ENCODE assay signal across 14 cellular contexts in genomic region chr12:112340983-112341840, GRCh38. TPM values are rescaled to one million over a fixed set of nuclear protein-coding genes. Genes with fewer than 3 reads are reported as not detected.
DNase-seq lines count a peak whose midpoint lies in the region; ATAC-seq and TF ChIP-seq lines count a peak whose summit lies in the region.
"Had no signal": no experiment of that assay in that cellular context is flagged by ENCODE, and none has a peak within 500 bp of the region (broad histone marks: within the 10 kb centered on the region; RNA-seq: fewer than 3 reads in every experiment).

No MANE protein-coding gene starts in this region.

- intact Hi-C loops in Right ventricle myocardium inferior (cut with DNase I), result no loop called here

- peaks cover 2% of the 10 kb centered on the region for H3K9me3 Mint-ChIP-seq in glutamatergic neuron (ENCODE audit: unreplicated experiment)
- H3K9me3 Mint-ChIP-seq: activated CD4-positive, alpha-beta memory T cell treated with anti-CD3 and anti-CD28 coated beads, Interleukin-2, amount 10 ng/mL, durations not matched to agents 7 days and 5 days had no signal

- peak overlapping the region; percentile 10 for H3K27ac ChIP-seq in cardiac muscle cell
- H3K27ac ChIP-seq: sigmoid colon, tibial nerve had no signal

- peaks cover 25% of the 10 kb centered on the region for H3K4me1 Mint-ChIP-seq in glutamatergic neuron (ENCODE audit: low read depth, unreplicated experiment)

- no peak for DNase-seq in cardiac muscle cell (ENCODE audit: low read depth in 1 of 2, low spot score in 1 of 2)
- no peak for DNase-seq in Right ventricle myocardium inferior (ENCODE audit: missing footprints)
- peak; percentile 76 for DNase-seq in NCI-H748 treated with DMSO at 0.1 percent for 48 hours (lab: John Stamatoyannopoulos, UW)
- no peak for DNase-seq in glutamatergic neuron
- DNase-seq in KBM-7, result no peak
- DNase-seq in HAP-1 (ENCODE audit: low spot score in 2 of 2), result no peak
- no peak for DNase-seq in stimulated activated CD8-positive, alpha-beta memory T cell treated with anti-CD3 and anti-CD28 coated beads, Interleukin-4, amount 100 ng/mL, for 48 hours
- DNase-seq in cortex of kidney (lab: John Stamatoyannopoulos, UW), result no peak
- DNase-seq: activated CD4-positive, alpha-beta memory T cell treated with anti-CD3 and anti-CD28 coated beads, Interleukin-2, amount 10 ng/mL, durations not matched to agents 7 days and 5 days; CD4-positive, CD25-positive, alpha-beta regulatory T cell; NCI-H2227 treated with DMSO at 0.1 percent for 48 hours; OCI-M1; sigmoid colon had no signal

- no peak for ATAC-seq in Right ventricle myocardium inferior

- H3K9me3 ChIP-seq in cardiac muscle cell (ENCODE audit: low read depth) (no peaks in the 10 kb centered on the region), HAP-1 (no peaks in the 10 kb centered on the region)
- H3K9me3 ChIP-seq: sigmoid colon, tibial nerve had no signal

- H3K27ac Mint-ChIP-seq in glutamatergic neuron (ENCODE audit: unreplicated experiment), result peak overlapping the region; percentile 90
- H3K27ac Mint-ChIP-seq: activated CD4-positive, alpha-beta memory T cell treated with anti-CD3 and anti-CD28 coated beads, Interleukin-2, amount 10 ng/mL, durations not matched to agents 7 days and 5 days had no signal

- H3K4me1 ChIP-seq in cardiac muscle cell (ENCODE audit: low read depth) (peaks cover 4% of the 10 kb centered on the region), HAP-1 (no peaks in the 10 kb centered on the region)

- H3K4me3 ChIP-seq in cardiac muscle cell, result no peak overlapping the region
- H3K4me3 ChIP-seq in HAP-1, result no peak overlapping the region
- H3K4me3 ChIP-seq: sigmoid colon, tibial nerve had no signal

- TF ChIP-seq CTCF in cardiac muscle cell (IDR thresholded peaks at IDR 0.05; ENCODE audit: low read depth, low read length) (no peak), glutamatergic neuron (IDR thresholded peaks at IDR 0.05; ENCODE audit: partially characterized antibody, unreplicated experiment) (no peak)

- in situ Hi-C loops in KBM-7 (cut with MboI; ENCODE audit: low pct_unique_long_range_greater_than_20kb, low sequenced_read_pairs), result no loop called here
- in situ Hi-C loops in HAP-1 (cut with MboI; ENCODE audit: low sequenced_read_pairs), result no loop called here

- no peaks in the 10 kb centered on the region for H3K36me3 Mint-ChIP-seq in glutamatergic neuron (ENCODE audit: unreplicated experiment)

- H3K36me3 ChIP-seq in cardiac muscle cell (no peaks in the 10 kb centered on the region), HAP-1 (replicated peaks) (no peaks in the 10 kb centered on the region)
- H3K36me3 ChIP-seq: sigmoid colon had no signal

- peaks cover 4% of the 10 kb centered on the region for H3K27me3 Mint-ChIP-seq in glutamatergic neuron (ENCODE audit: unreplicated experiment)
- H3K27me3 Mint-ChIP-seq: activated CD4-positive, alpha-beta memory T cell treated with anti-CD3 and anti-CD28 coated beads, Interleukin-2, amount 10 ng/mL, durations not matched to agents 7 days and 5 days; CD4-positive, CD25-positive, alpha-beta regulatory T cell had no signal

- H3K27me3 ChIP-seq in cardiac muscle cell (no peaks in the 10 kb centered on the region), HAP-1 (ENCODE audit: low read depth) (no peaks in the 10 kb centered on the region)
- H3K27me3 ChIP-seq: sigmoid colon, tibial nerve had no signal

- peak overlapping the region; percentile 69 for H3K4me3 Mint-ChIP-seq in glutamatergic neuron (ENCODE audit: unreplicated experiment)
- H3K4me3 Mint-ChIP-seq: activated CD4-positive, alpha-beta memory T cell treated with anti-CD3 and anti-CD28 coated beads, Interleukin-2, amount 10 ng/mL, durations not matched to agents 7 days and 5 days; CD4-positive, CD25-positive, alpha-beta regulatory T cell had no signal

RNA-seq across cellular contexts. Expression of gene HECTD4, which starts 41.0 kb away (rescaled TPM):
- total RNA-seq in cardiac muscle cell (16.0 and 33.7 TPM in 2 replicates), Right ventricle myocardium inferior (22.6 TPM), glutamatergic neuron (ENCODE audit: unreplicated experiment) (261 TPM)
- polyA plus RNA-seq in cardiac muscle cell, result 29.4 and 34.4 TPM in 2 replicates
